Comparison of ENCODE assay signal across 3 cellular contexts in genomic region chr5:76781775-76782174, GRCh38.
TF ChIP-seq lines count a peak whose summit lies in the region.

No MANE protein-coding gene starts in this region.

TF ChIP-seq in IMR-90, 13 proteins besides CTCF, POLR2A, EP300 and RAD21:
- TF ChIP-seq CEBPB (IDR thresholded peaks at IDR 0.05; ENCODE audit: low read depth, low read length) (no peak), SMC3 (IDR thresholded peaks at IDR 0.05; ENCODE audit: low read depth, low read length) (no peak), CHD1 (IDR thresholded peaks at IDR 0.05; ENCODE audit: low read depth, low read length) (no peak), FOS (IDR thresholded peaks at IDR 0.05; ENCODE audit: low read depth, low read length) (no peak), ELK1 (IDR thresholded peaks at IDR 0.05; ENCODE audit: borderline replicate concordance, low read depth, low read length) (no peak), MAZ (IDR thresholded peaks at IDR 0.05; ENCODE audit: borderline replicate concordance, low read depth, low read length) (no peak), USF2 (IDR thresholded peaks at IDR 0.05; ENCODE audit: low read depth, low read length) (no peak), RCOR1 (IDR thresholded peaks at IDR 0.05; ENCODE audit: insufficient replicate concordance, low read length) (no peak), NFE2L2 (IDR thresholded peaks at IDR 0.05; ENCODE audit: low read depth, low read length) (no peak), MXI1 (IDR thresholded peaks at IDR 0.05; ENCODE audit: borderline replicate concordance, low read depth, low read length) (no peak), RFX5 (IDR thresholded peaks at IDR 0.05; ENCODE audit: low read depth, low read length) (no peak), BHLHE40 (IDR thresholded peaks at IDR 0.05; ENCODE audit: low read depth, low read length) (no peak), MAFK (IDR thresholded peaks at IDR 0.05; ENCODE audit: low read depth, low read length) (no peak)

TF ChIP-seq in H1, 55 proteins besides CTCF, POLR2A, EP300 and RAD21:
- TF ChIP-seq TCF12 (IDR thresholded peaks at IDR 0.05; ENCODE audit: low read depth, low read length) (no peak), RXRA (IDR thresholded peaks at IDR 0.05; ENCODE audit: insufficient read depth, low read depth, low read length) (no peak), TAF7 (optimal IDR thresholded peaks at IDR 0.05; ENCODE audit: borderline replicate concordance, low read depth, low read length) (no peak), SP4 (IDR thresholded peaks at IDR 0.05; ENCODE audit: low read length) (no peak), TEAD4 (IDR thresholded peaks at IDR 0.05; ENCODE audit: low read depth, low read length) (no peak), CEBPB (IDR thresholded peaks at IDR 0.05; ENCODE audit: low read depth, low read length) (no peak), KDM1A (IDR thresholded peaks at IDR 0.05; ENCODE audit: borderline replicate concordance, low read length) (no peak), USF2 (IDR thresholded peaks at IDR 0.05; ENCODE audit: low read length) (no peak), CREB1 (IDR thresholded peaks at IDR 0.05) (no peak), NANOG (IDR thresholded peaks at IDR 0.05; ENCODE audit: insufficient read depth, low read depth, low read length, poor library complexity, severe bottlenecking) (no peak), CTBP2 (IDR thresholded peaks at IDR 0.05; ENCODE audit: borderline replicate concordance, insufficient read depth, insufficient read length, low read length) (no peak), ASH2L (IDR thresholded peaks at IDR 0.05; ENCODE audit: low read length) (no peak), RFX5 (IDR thresholded peaks at IDR 0.05; ENCODE audit: borderline replicate concordance, low read depth, low read length) (no peak), YY1 (IDR thresholded peaks at IDR 0.05; ENCODE audit: low read depth, low read length) (no peak), MAFK (IDR thresholded peaks at IDR 0.05; ENCODE audit: low read depth, low read length) (no peak)

TF ChIP-seq in SK-N-SH, 30 proteins besides CTCF, POLR2A, EP300 and RAD21:
- no peak for TF ChIP-seq REST (IDR thresholded peaks at IDR 0.05; ENCODE audit: low read depth, low read length)
- TF ChIP-seq USF1 (IDR thresholded peaks at IDR 0.05; ENCODE audit: borderline replicate concordance, low read depth): no peak
- TF ChIP-seq NRF1 (IDR thresholded peaks at IDR 0.05; ENCODE audit: low read depth, low read length): no peak
- no peak for TF ChIP-seq GATA2 (CRISPR knock-in tag; IDR thresholded peaks at IDR 0.05)
- no peak for TF ChIP-seq IRF3 (IDR thresholded peaks at IDR 0.05; ENCODE audit: low read depth, low read length)
- TF ChIP-seq POLR2AphosphoS5 (IDR thresholded peaks at IDR 0.05; ENCODE audit: low read depth, low read length): no peak
- no peak for TF ChIP-seq MAX (IDR thresholded peaks at IDR 0.05; ENCODE audit: low read depth)
- no peak for TF ChIP-seq SMC3 (IDR thresholded peaks at IDR 0.05; ENCODE audit: low read depth, low read length)
- TF ChIP-seq FOXM1 (IDR thresholded peaks at IDR 0.05; ENCODE audit: low read depth): no peak
- TF ChIP-seq ELF1 (IDR thresholded peaks at IDR 0.05): no peak
- no peak for TF ChIP-seq GABPA (IDR thresholded peaks at IDR 0.05; ENCODE audit: low read depth)
